ENCODE assay signal across 10 cellular contexts in the genomic region with DNA sequence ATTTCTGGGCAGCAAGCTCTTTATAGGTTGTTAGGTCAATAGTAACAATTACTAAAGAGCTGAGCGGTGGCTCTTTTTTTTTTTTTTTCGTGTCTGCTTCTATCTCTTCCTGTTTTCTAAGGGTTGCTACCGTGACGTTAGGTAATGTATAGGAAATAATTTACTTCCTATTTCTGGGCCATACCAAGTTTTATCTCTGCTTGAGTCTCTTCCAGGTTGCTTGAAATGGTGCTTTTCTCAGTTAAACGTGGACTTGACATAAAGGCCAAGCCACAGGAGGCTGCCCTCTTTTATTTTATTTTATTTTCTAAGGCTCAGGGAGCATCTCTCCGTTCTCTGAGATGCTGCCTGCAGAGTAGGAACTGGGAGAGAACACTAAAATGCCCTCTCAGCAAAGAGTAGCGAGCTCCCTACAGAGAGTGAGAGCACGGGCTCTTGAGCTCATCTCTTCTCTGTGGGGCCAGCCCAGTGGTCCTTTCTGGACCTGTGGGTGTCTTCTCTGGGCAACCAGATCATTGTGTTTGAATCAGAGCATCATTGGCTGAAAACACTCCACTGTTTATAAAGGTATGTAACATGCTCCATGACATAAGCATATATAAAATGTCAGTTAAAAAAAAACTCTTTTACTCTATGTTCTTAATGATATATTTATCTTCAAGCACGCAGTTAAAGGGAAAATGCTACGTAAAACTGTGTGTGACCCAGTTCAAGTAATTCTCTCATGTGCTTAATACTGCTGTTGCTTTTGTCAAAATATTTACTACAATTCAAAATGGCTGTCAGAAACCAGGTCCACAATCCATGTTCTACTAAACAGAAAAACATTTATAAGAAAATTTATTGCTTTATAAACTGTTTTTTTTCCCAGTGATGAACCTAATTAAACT. TPM values are rescaled to one million over a fixed set of nuclear protein-coding genes. Genes with fewer than 3 reads are reported as not detected.
DNase-seq lines count a peak whose midpoint lies in the region; ATAC-seq, FAIRE-seq and TF ChIP-seq lines count a peak whose summit lies in the region.
"Had no signal": no experiment of that assay in that cellular context is flagged by ENCODE, and none has a peak within 500 bp of the region (broad histone marks: within the 10 kb centered on the region; RNA-seq: fewer than 3 reads in every experiment).

TSS of gene ZNF831 (plus strand) at position 181 of the 890 bp plus-strand sequence. CDS start 27,199 bp downstream, outside the sequence.

- no peaks in the 10 kb centered on the region for H3K4me1 ChIP-seq in suprapubic skin
- no peaks in the 10 kb centered on the region for H3K4me1 ChIP-seq in HepG2 (ENCODE audit: insufficient read depth, low read length)

- H3K27ac ChIP-seq in KOPT-K1 (ENCODE audit: low read depth, low read length, poor library complexity, severe bottlenecking): peak within 1 kb of the TSS; percentile 86
- H3K27ac ChIP-seq in suprapubic skin: peak within 1 kb of the TSS; percentile 38
- H3K27ac ChIP-seq in HepG2 (ENCODE audit: extremely low read length, insufficient read depth, low read length): no peak within 1 kb of the TSS

- H3K36me3 ChIP-seq in KOPT-K1 (ENCODE audit: insufficient read depth, low read length) (no peaks in the 10 kb centered on the region), suprapubic skin (no peaks in the 10 kb centered on the region), HepG2 (replicated peaks in 1 of 2; ENCODE audit: control insufficient read depth in 1 of 2, insufficient read depth in 2 of 2, low read length in 2 of 2) (no peaks in the 10 kb centered on the region)

- H3K27me3 Mint-ChIP-seq in activated CD4-positive, alpha-beta T cell treated with anti-CD3 and anti-CD28 coated beads, Interleukin-2, amount 10 ng/mL, durations not matched to agents 7 days and 5 days: no peaks in the 10 kb centered on the region
- H3K27me3 Mint-ChIP-seq in activated naive CD8-positive, alpha-beta T cell: no peaks in the 10 kb centered on the region

- TF ChIP-seq POLR2A in suprapubic skin (IDR thresholded peaks at IDR 0.05): no peak
- no peak for TF ChIP-seq POLR2A in HepG2 (IDR thresholded peaks at IDR 0.05; ENCODE audit: insufficient read depth in 1 of 2, low read depth in 2 of 2, low read length in 2 of 2)

- no peak within 1 kb of the TSS for H3K9ac ChIP-seq in HepG2 (ENCODE audit: insufficient read depth, low read depth, low read length)

- CTCF ChIA-PET in activated CD4-positive, alpha-beta T cell treated with anti-CD3 and anti-CD28 coated beads, Interleukin-2, amount 10 ng/mL, durations not matched to agents 7 days and 5 days (lab: Charles Lee): interaction anchor here (0.9 to 2.9 kb wide), 7 partner anchors 9 to 67 kb away, joined by 3 to 11 read pairs (median 3); no protein-coding TSS in a partner anchor
- CTCF ChIA-PET in HepG2 (lab: Yijun Ruan, JAX; ENCODE audit: low intra/inter-chr PET ratio, low total read pairs): no interaction called here

- POLR2A ChIA-PET in activated CD4-positive, alpha-beta T cell treated with anti-CD3 and anti-CD28 coated beads, Interleukin-2, amount 10 ng/mL, durations not matched to agents 7 days and 5 days (lab: Charles Lee): interaction anchor here (0.6 to 1.3 kb wide), 3 partner anchors 12 to 123 kb away, joined by 3 to 5 read pairs (median 3); no protein-coding TSS in a partner anchor
- POLR2A ChIA-PET in HepG2 (lab: Yijun Ruan, JAX): no interaction called here

- H3K9me3 ChIP-seq in KOPT-K1 (ENCODE audit: insufficient read depth, low read length, poor library complexity, severe bottlenecking) (no peaks in the 10 kb centered on the region), suprapubic skin (no peaks in the 10 kb centered on the region), HepG2 (ENCODE audit: low read length) (no peaks in the 10 kb centered on the region)

- TF ChIP-seq RAD21 in HepG2 (CRISPR knock-in tag; IDR thresholded peaks at IDR 0.05): no peak

- no peak within 1 kb of the TSS for H3K4me2 ChIP-seq in HepG2 (ENCODE audit: low read depth, low read length)

- peak within 1 kb of the TSS; percentile 93 for H3K27ac Mint-ChIP-seq in activated CD4-positive, alpha-beta T cell treated with anti-CD3 and anti-CD28 coated beads, Interleukin-2, amount 10 ng/mL, durations not matched to agents 7 days and 5 days
- H3K27ac Mint-ChIP-seq in activated naive CD8-positive, alpha-beta T cell: peak within 1 kb of the TSS; percentile 95

- ATAC-seq in HepG2 (no peak), GM21360 (IDR thresholded peaks at IDR 0.05; ENCODE audit: unreplicated experiment) (no peak), HG03439 (IDR thresholded peaks at IDR 0.05; ENCODE audit: unreplicated experiment) (no peak)

- H2AFZ ChIP-seq in HepG2 (ENCODE audit: low read length): no peak within 1 kb of the TSS

- H3K79me2 ChIP-seq in HepG2 (ENCODE audit: insufficient read depth, low read length): no peaks in the 10 kb centered on the region

- H3K27me3 ChIP-seq in suprapubic skin (peaks cover 17% of the 10 kb centered on the region), HepG2 (ENCODE audit: control insufficient read depth in 1 of 2, insufficient read depth in 2 of 2, low read length in 2 of 2) (peaks cover 0 to 16% of the 10 kb centered on the region in 2 experiments; a peak in 3 of 5 replicates)

- TF ChIP-seq CTCF in suprapubic skin (IDR thresholded peaks at IDR 0.05): no peak
- no peak for TF ChIP-seq CTCF in HepG2 (CRISPR knock-in tag; IDR thresholded peaks at IDR 0.05)

- DNase-seq in activated CD4-positive, alpha-beta T cell treated with anti-CD3 and anti-CD28 coated beads, Interleukin-2, amount 10 ng/mL, durations not matched to agents 7 days and 5 days: peak; percentile 57
- DNase-seq in activated CD4-positive, alpha-beta T cell treated with anti-CD3 and anti-CD28 coated beads, Interleukin-2, amount 50 U/mL, for 1 hour: no peak
- DNase-seq in suprapubic skin (ENCODE audit: low spot score in 2 of 2) (no peak), HepG2 (ENCODE audit: low spot score) (no peak)
- DNase-seq: NCI-H446, retina had no signal

- H3K9me3 Mint-ChIP-seq in activated CD4-positive, alpha-beta T cell treated with anti-CD3 and anti-CD28 coated beads, Interleukin-2, amount 10 ng/mL, durations not matched to agents 7 days and 5 days: peaks cover 3% of the 10 kb centered on the region
- H3K9me3 Mint-ChIP-seq in activated naive CD8-positive, alpha-beta T cell (ENCODE audit: low read depth): no peaks in the 10 kb centered on the region

- intact Hi-C loops in HepG2 (cut with micrococcal nuclease; ENCODE audit: unreplicated experiment): no loop called here

- no peak for FAIRE-seq in HepG2 (lab: Jason Lieb, UNC)

- peaks cover 23% of the 10 kb centered on the region for H3K36me3 Mint-ChIP-seq in activated CD4-positive, alpha-beta T cell treated with anti-CD3 and anti-CD28 coated beads, Interleukin-2, amount 10 ng/mL, durations not matched to agents 7 days and 5 days (ENCODE audit: low read depth)
- peaks cover 4% of the 10 kb centered on the region for H3K36me3 Mint-ChIP-seq in activated naive CD8-positive, alpha-beta T cell

- 73% methylated on average over 10 of the region's 10 CpGs for WGBS in suprapubic skin
- 6% methylated on average over 10 of the region's 10 CpGs for WGBS in HepG2 (ENCODE audit: low lambda C conversion rate)

- no peak for TF ChIP-seq EP300 in suprapubic skin (IDR thresholded peaks at IDR 0.05)
- TF ChIP-seq EP300 in HepG2 (IDR thresholded peaks at IDR 0.05; ENCODE audit: low read depth in 2 of 2, low read length in 2 of 2): no peak
- TF ChIP-seq EP300 in HepG2 (CRISPR knock-in tag; IDR thresholded peaks at IDR 0.05; ENCODE audit: borderline replicate concordance): no peak

- peaks cover 89% of the 10 kb centered on the region for H3K4me1 Mint-ChIP-seq in activated CD4-positive, alpha-beta T cell treated with anti-CD3 and anti-CD28 coated beads, Interleukin-2, amount 10 ng/mL, durations not matched to agents 7 days and 5 days
- peaks cover 97% of the 10 kb centered on the region for H3K4me1 Mint-ChIP-seq in activated naive CD8-positive, alpha-beta T cell (ENCODE audit: low read depth)

- BruUV-seq in HepG2 (replicated peaks; lab: Mats Ljungman, UMichigan): no TSS peak

- H3K4me3 ChIP-seq in suprapubic skin: no peak within 1 kb of the TSS
- H3K4me3 ChIP-seq in HepG2 (replicated peaks in 1 of 3; ENCODE audit: insufficient read depth in 1 of 3, low read depth in 2 of 3, low read length in 3 of 3): no peak within 1 kb of the TSS

- no peaks in the 10 kb centered on the region for H4K20me1 ChIP-seq in HepG2 (ENCODE audit: insufficient read depth, low read length)

- H3K4me3 Mint-ChIP-seq in activated CD4-positive, alpha-beta T cell treated with anti-CD3 and anti-CD28 coated beads, Interleukin-2, amount 10 ng/mL, durations not matched to agents 7 days and 5 days: peak within 1 kb of the TSS; percentile 82
- H3K4me3 Mint-ChIP-seq in activated naive CD8-positive, alpha-beta T cell: peak within 1 kb of the TSS; percentile 87

- in situ Hi-C loops in HepG2 (cut with HindIII; ENCODE audit: extremely low pct_ligation_motif_present, low pct_unique_long_range_greater_than_20kb): no loop called here

RNA-seq across cellular contexts. Expression of gene ZNF831, which starts in this region (rescaled TPM):
- total RNA-seq in activated CD4-positive, alpha-beta T cell treated with anti-CD3 and anti-CD28 coated beads, Interleukin-2, amount 10 ng/mL, durations not matched to agents 7 days and 5 days: 10 to 100 TPM; 10.3 to 10.4 TPM
- total RNA-seq in suprapubic skin (1 to 10 TPM in 1 of 4 donors, under 1 TPM in 2, not detected in 1; 0.16 to 1.0 (median 0.34) TPM), HepG2 (2016; rRNA removed; fragmentation: Illumina TruSeq; extraction: Trizol) (not detected in 2 replicates)
- total RNA-seq in HepG2 (2016; cell fraction: cytosol; rRNA removed; fragmentation: Illumina TruSeq; extraction: Trizol; ENCODE audit: low read depth): not detected in 2 replicates
- not detected in 2 replicates for total RNA-seq in HepG2 (2016; cell fraction: insoluble cytoplasmic fraction; rRNA removed; fragmentation: Illumina TruSeq; extraction: Trizol)
- total RNA-seq in HepG2 (2016; cell fraction: membrane; rRNA removed; fragmentation: Illumina TruSeq; extraction: Trizol): not detected in 2 replicates
- not detected in 2 replicates for total RNA-seq in HepG2 (2016; cell fraction: nucleus; rRNA removed; fragmentation: Illumina TruSeq; extraction: Trizol)
- polyA plus RNA-seq in HepG2 (2011; rRNA removed): not detected in 2 replicates
- polyA plus RNA-seq in HepG2 (2011; cell fraction: cytosol; rRNA removed): not detected in 2 replicates
- polyA plus RNA-seq in HepG2 (2011; cell fraction: nucleus; rRNA removed): not detected in 2 replicates
- polyA plus RNA-seq in HepG2 (2012): not detected in 2 replicates
- polyA plus RNA-seq in HepG2 (2016; cell fraction: cytosol; fragmentation: Illumina TruSeq; extraction: Trizol; ENCODE audit: low read depth): not detected in 2 replicates
- not detected in 2 replicates for polyA plus RNA-seq in HepG2 (2016; cell fraction: insoluble cytoplasmic fraction; fragmentation: Illumina TruSeq; extraction: Trizol; ENCODE audit: low read depth)
- not detected in 2 replicates for polyA plus RNA-seq in HepG2 (2016; cell fraction: membrane; fragmentation: Illumina TruSeq; extraction: Trizol; ENCODE audit: low read depth)
- polyA plus RNA-seq in HepG2 (2016; cell fraction: nucleus; fragmentation: Illumina TruSeq; extraction: Trizol; ENCODE audit: insufficient read depth, low read depth): not detected in 2 replicates
- not detected in 2 replicates for polyA minus RNA-seq in HepG2 (2011; rRNA and poly(A)+ RNA removed; ENCODE audit: low replicate concordance)
- not detected in 2 replicates for polyA minus RNA-seq in HepG2 (2011; cell fraction: cytosol; rRNA and poly(A)+ RNA removed)
- not detected in 2 replicates for polyA minus RNA-seq in HepG2 (2011; cell fraction: nucleus; rRNA and poly(A)+ RNA removed)

Comparison
In these comparisons a context has a peak if more than half of its experiments do, and no peak if none do; other contexts are left out.
1. RNA of gene ZNF831 (total RNA-seq): 10.3 to 10.4 TPM in activated CD4-positive, alpha-beta T cell treated with anti-CD3 and anti-CD28 coated beads, Interleukin-2, amount 10 ng/mL, durations not matched to agents 7 days and 5 days; 0.16 to 1.0 TPM in suprapubic skin and not detected in HepG2; every median in the first group is over 4 times any median in the second.